ENCODE assay signal across 20 cellular contexts in genomic region chr9:136329636-136330405, GRCh38. TPM values are rescaled to one million over a fixed set of nuclear protein-coding genes. Genes with fewer than 3 reads are reported as not detected.
DNase-seq lines count a peak whose midpoint lies in the region; ATAC-seq, FAIRE-seq and TF ChIP-seq lines count a peak whose summit lies in the region.
"Had no signal": no experiment of that assay in that cellular context is flagged by ENCODE, and none has a peak within 500 bp of the region (broad histone marks: within the 10 kb centered on the region; RNA-seq: fewer than 3 reads in every experiment).

No MANE protein-coding gene starts in this region.

- H3K27me3 ChIP-seq in AG04450 (ENCODE audit: control insufficient read depth, insufficient read depth, low read length) (no peaks in the 10 kb centered on the region), Karpas-422 (ENCODE audit: low read length) (no peaks in the 10 kb centered on the region), H1 (replicated peaks in 1 of 4; ENCODE audit: control insufficient read depth in 3 of 4, extremely low read depth in 1 of 4, insufficient read depth in 3 of 4, low read length in 3 of 4) (no peaks in the 10 kb centered on the region), trophoblast cell (ENCODE audit: insufficient read depth, low read length) (no peaks in the 10 kb centered on the region)
- H3K27me3 ChIP-seq: uterus had no signal

- no peak overlapping the region for H2BK12ac ChIP-seq in H1 (ENCODE audit: low read depth, low read length)
- H2BK12ac ChIP-seq in trophoblast cell (ENCODE audit: low read length): no peak overlapping the region

- no peaks in the 10 kb centered on the region for H3K36me3 Mint-ChIP-seq in neural crest cell (ENCODE audit: low read depth)
- no peaks in the 10 kb centered on the region for H3K36me3 Mint-ChIP-seq in stimulated activated naive B cell treated with anti-CD40 and anti-IgM and Interleukin-4, amounts not matched to agents 10 μg/mL and 1 μg/mL and 100 μg/mL, for 72 hours
- H3K36me3 Mint-ChIP-seq: activated CD8-positive, alpha-beta memory T cell treated with anti-CD3 and anti-CD28 coated beads, Interleukin-2, amount 10 ng/mL, durations not matched to agents 7 days and 5 days had no signal

- H2BK120ac ChIP-seq in H1 (replicated peaks; ENCODE audit: low read depth, low read length) (no peak overlapping the region), trophoblast cell (ENCODE audit: insufficient read depth, low read length, poor library complexity) (no peak overlapping the region)

- DNase-seq in AG04450 (ENCODE audit: low read depth, low spot score) (no peak), Karpas-422 (no peak), H1 (ENCODE audit: low read depth in 1 of 2, low spot score in 2 of 2) (no peak), neural crest cell (ENCODE audit: low read depth, low spot score) (no peak), epidermal melanocyte (ENCODE audit: insufficient read length, low spot score) (no peak), trophoblast cell (no peak)
- DNase-seq in stimulated activated naive B cell treated with anti-CD40 and anti-IgM and Interleukin-4, amounts not matched to agents 10 μg/mL and 1 μg/mL and 100 μg/mL, for 72 hours: no peak
- DNase-seq: activated CD4-positive, CD25-positive, alpha-beta regulatory T cell treated with anti-CD3 and anti-CD28 coated beads, Interleukin-2, amount 50 U/mL, for 72 hours; activated CD8-positive, alpha-beta memory T cell treated with anti-CD3 and anti-CD28 coated beads, Interleukin-2, amount 10 ng/mL, durations not matched to agents 7 days and 5 days; activated gamma-delta T cell; C1 segment of cervical spinal cord; DMS53; NCI-H1092 treated with DMSO at 0.1 percent for 48 hours; NCI-H82; T-helper 2 cell; uterus had no signal

- CTCF ChIA-PET in AG04450 (lab: Charles Lee): interaction anchor here (1.1 kb wide), 1 partner anchor 17 kb away, joined by 5 read pairs; no protein-coding TSS in a partner anchor
- CTCF ChIA-PET in H1 (lab: Charles Lee; ENCODE audit: partially characterized antibody): interaction anchor here (0.8 to 1.9 kb wide), 4 partner anchors 10 to 60 kb away, joined by 3 to 6 read pairs (median 4); partner anchors contain the start of gene DNLZ

- H3K36me3 ChIP-seq in Karpas-422 (ENCODE audit: insufficient read depth, low read length): no peaks in the 10 kb centered on the region
- H3K36me3 ChIP-seq in H1 (ENCODE audit: control insufficient read depth in 2 of 4, insufficient read depth in 4 of 4, low read length in 3 of 4): no peaks in the 10 kb centered on the region
- peaks cover 5 to 12% of the 10 kb centered on the region in 2 experiments for H3K36me3 ChIP-seq in trophoblast cell (ENCODE audit: control insufficient read depth in 1 of 2, insufficient read depth in 2 of 2, low read length in 2 of 2)
- H3K36me3 ChIP-seq: neutrophil, uterus had no signal

- H2BK5ac ChIP-seq in H1 (ENCODE audit: low read depth, low read length): 0 out of 2 replicates have a peak overlapping the region, but pooled peaks have one; percentile 1
- no peak overlapping the region for H2BK5ac ChIP-seq in trophoblast cell (ENCODE audit: low read depth, low read length, poor library complexity)

- H4K91ac ChIP-seq in H1 (replicated peaks; ENCODE audit: insufficient read length, low read length) (no peak overlapping the region), trophoblast cell (ENCODE audit: low read depth, low read length) (no peak overlapping the region)

- ATAC-seq in stimulated activated naive B cell treated with anti-CD40 and anti-IgM and Interleukin-4, amounts not matched to agents 10 μg/mL and 1 μg/mL and 100 μg/mL, for 72 hours (replicated peaks): no peak
- ATAC-seq in HG03159 (IDR thresholded peaks at IDR 0.05; ENCODE audit: unreplicated experiment): no peak
- ATAC-seq: activated CD8-positive, alpha-beta memory T cell treated with anti-CD3 and anti-CD28 coated beads, Interleukin-2, amount 10 ng/mL, durations not matched to agents 7 days and 5 days had no signal

- peaks cover 4% of the 10 kb centered on the region; the same call in 1 of the 2 replicates for H3K23me2 ChIP-seq in H1 (ENCODE audit: low read depth, low read length)

- H3K23ac ChIP-seq in H1 (ENCODE audit: insufficient read length) (no peak overlapping the region), trophoblast cell (ENCODE audit: low read length) (no peak overlapping the region)

- H3K14ac ChIP-seq in H1 (ENCODE audit: insufficient read length) (no peak overlapping the region), trophoblast cell (ENCODE audit: low read length) (no peak overlapping the region)

- FAIRE-seq in H1 (lab: Jason Lieb, UNC): no peak
- FAIRE-seq: GM19239 had no signal

- no peak overlapping the region for H4K12ac ChIP-seq in trophoblast cell (ENCODE audit: low read depth, low read length)

- H2AK5ac ChIP-seq in H1 (ENCODE audit: low read depth, low read length): no peak overlapping the region
- no peak overlapping the region for H2AK5ac ChIP-seq in trophoblast cell (ENCODE audit: low read length)

- H3K4me1 ChIP-seq in Karpas-422 (ENCODE audit: low read length) (peaks cover 60% of the 10 kb centered on the region), H1 (replicated peaks in 1 of 4; ENCODE audit: control insufficient read depth in 3 of 4, insufficient read depth in 4 of 4, low read length in 3 of 4) (peaks cover 0 to 30% (median 20%) of the 10 kb centered on the region in 4 experiments; a peak in 6 of 7 replicates), trophoblast cell (ENCODE audit: control insufficient read depth in 1 of 2, insufficient read depth in 2 of 2, low read length in 2 of 2) (peaks cover 22 to 28% of the 10 kb centered on the region in 2 experiments)

- no peak overlapping the region for H2BK20ac ChIP-seq in H1 (ENCODE audit: low read length)

- H3K79me1 ChIP-seq in H1 (ENCODE audit: low read depth, low read length) (0 out of 2 replicates have a peak, but pooled peaks cover 2% of the 10 kb centered on the region), trophoblast cell (ENCODE audit: low read length) (peaks cover 15% of the 10 kb centered on the region)

- H4K8ac ChIP-seq in H1 (ENCODE audit: extremely low read depth, insufficient read depth, low read length) (no peak overlapping the region; the same call in 1 of the 2 replicates), trophoblast cell (ENCODE audit: low read depth, low read length) (no peak overlapping the region)

- no peak overlapping the region for H4K5ac ChIP-seq in H1 (ENCODE audit: insufficient read length, low read depth, low read length)

- peak overlapping the region; percentile 72; the same call in 1 of the 2 replicates for H3K9ac ChIP-seq in Karpas-422 (ENCODE audit: low read length)
- no peak overlapping the region for H3K9ac ChIP-seq in H1 (replicated peaks in 1 of 4; ENCODE audit: extremely low read depth in 1 of 4, low read depth in 3 of 4, low read length in 3 of 4)
- H3K9ac ChIP-seq in trophoblast cell (ENCODE audit: low read length): no peak overlapping the region

- TF ChIP-seq CTCF in AG04450 (IDR thresholded peaks at IDR 0.05; ENCODE audit: low read depth, low read length): no peak
- no peak for TF ChIP-seq CTCF in H1 (IDR thresholded peaks at IDR 0.05; ENCODE audit: control extremely low read depth in 1 of 3, insufficient read depth in 1 of 3, low read depth in 1 of 3, low read length in 3 of 3)
- no peak for TF ChIP-seq CTCF in neural crest cell (conservative IDR thresholded peaks at IDR 0.05)

- no peak overlapping the region for H3K27ac Mint-ChIP-seq in neural crest cell (ENCODE audit: unreplicated experiment)
- no peak overlapping the region for H3K27ac Mint-ChIP-seq in stimulated activated naive B cell treated with anti-CD40 and anti-IgM and Interleukin-4, amounts not matched to agents 10 μg/mL and 1 μg/mL and 100 μg/mL, for 72 hours
- H3K27ac Mint-ChIP-seq: activated CD8-positive, alpha-beta memory T cell treated with anti-CD3 and anti-CD28 coated beads, Interleukin-2, amount 10 ng/mL, durations not matched to agents 7 days and 5 days had no signal

- POLR2A ChIA-PET in AG04450 (lab: Yijun Ruan, JAX) (interaction anchor here (1.8 kb wide), 1 partner anchor 80 kb away, joined by 4 read pairs; no protein-coding TSS in a partner anchor), H1 (lab: Charles Lee; ENCODE audit: partially characterized antibody) (interaction anchor here (0.8 to 2.8 kb wide), 6 partner anchors 17 to 398 kb away, joined by 4 to 7 read pairs (median 4); partner anchors contain the start of gene DNLZ)

- TF ChIP-seq POLR2A in H1 (IDR thresholded peaks at IDR 0.05; ENCODE audit: control extremely low read depth in 1 of 2, low read depth in 2 of 2, low read length in 2 of 2): no peak

- H3K9me3 ChIP-seq in AG04450 (ENCODE audit: control insufficient read depth, insufficient read depth, low read length) (peaks cover 7% of the 10 kb centered on the region; the same call in 1 of the 2 replicates), Karpas-422 (ENCODE audit: low read length) (no peaks in the 10 kb centered on the region), H1 (ENCODE audit: insufficient read depth in 2 of 2, low read depth in 1 of 2, low read length in 1 of 2) (no peaks in the 10 kb centered on the region), trophoblast cell (ENCODE audit: insufficient read depth, low read depth, low read length) (no peaks in the 10 kb centered on the region)
- H3K9me3 ChIP-seq: neutrophil, uterus had no signal

- peaks cover 3% of the 10 kb centered on the region for H3K27me3 Mint-ChIP-seq in neural crest cell (ENCODE audit: low read depth)
- peaks cover 7 to 20% of the 10 kb centered on the region in 2 donors for H3K27me3 Mint-ChIP-seq in stimulated activated naive B cell treated with anti-CD40 and anti-IgM and Interleukin-4, amounts not matched to agents 10 μg/mL and 1 μg/mL and 100 μg/mL, for 72 hours
- H3K27me3 Mint-ChIP-seq: activated CD8-positive, alpha-beta memory T cell treated with anti-CD3 and anti-CD28 coated beads, Interleukin-2, amount 10 ng/mL, durations not matched to agents 7 days and 5 days had no signal

- no peak overlapping the region for H3K56ac ChIP-seq in H1 (replicated peaks; ENCODE audit: insufficient read length, low read depth, low read length)

- H3K4me3 ChIP-seq in AG04450 (ENCODE audit: low read depth, low read length): peak overlapping the region; percentile 97
- peak overlapping the region; percentile 65; the same call in 1 of the 2 replicates for H3K4me3 ChIP-seq in Karpas-422 (ENCODE audit: low read length)
- no peak overlapping the region for H3K4me3 ChIP-seq in H1 (ENCODE audit: extremely low read depth in 1 of 4, insufficient read depth in 2 of 4, low read depth in 3 of 4, low read length in 4 of 4)
- no peak overlapping the region for H3K4me3 ChIP-seq in trophoblast cell (ENCODE audit: low read depth, low read length)

- TF ChIP-seq EP300 in H1 (IDR thresholded peaks at IDR 0.05; ENCODE audit: borderline replicate concordance in 1 of 2, low read depth in 2 of 2, low read length in 2 of 2): no peak

- 92% methylated on average over 9 of the region's 23 CpGs; no CpG with 5 or more reads in 1 of the 2 experiments for WGBS in H1 (ENCODE audit: extremely low coverage in 1 of 2, insufficient coverage in 1 of 2, insufficient read length in 1 of 2, insufficient replicate concordance in 2 of 2, low coverage in 1 of 2, low lambda C conversion rate in 2 of 2, missing lambda C conversion rate in 1 of 2), 2 experiments
- no CpG with 5 or more reads among the region's 23 CpGs for WGBS in trophoblast cell (ENCODE audit: extremely low coverage, insufficient coverage, insufficient read length)

- H3K4me3 Mint-ChIP-seq in neural crest cell: peak overlapping the region; percentile 94
- no peak overlapping the region for H3K4me3 Mint-ChIP-seq in stimulated activated naive B cell treated with anti-CD40 and anti-IgM and Interleukin-4, amounts not matched to agents 10 μg/mL and 1 μg/mL and 100 μg/mL, for 72 hours
- H3K4me3 Mint-ChIP-seq: activated CD8-positive, alpha-beta memory T cell treated with anti-CD3 and anti-CD28 coated beads, Interleukin-2, amount 10 ng/mL, durations not matched to agents 7 days and 5 days had no signal

- H3K27ac ChIP-seq in AG04450 (ENCODE audit: low read depth, low read length) (no peak overlapping the region), Karpas-422 (ENCODE audit: low read length) (no peak overlapping the region), H1 (ENCODE audit: low read depth, low read length) (no peak overlapping the region), trophoblast cell (ENCODE audit: low read depth, low read length) (no peak overlapping the region)
- H3K27ac ChIP-seq: neutrophil had no signal

- no peak for TF ChIP-seq RAD21 in H1 (IDR thresholded peaks at IDR 0.05 in 1 of 2, conservative IDR thresholded peaks at IDR 0.05 in 1 of 2; ENCODE audit: low read depth in 2 of 2, low read length in 2 of 2)

- no peak overlapping the region for H2BK15ac ChIP-seq in H1 (ENCODE audit: low read length)

- H3K18ac ChIP-seq in H1 (ENCODE audit: extremely low read depth, low read length) (no peak overlapping the region), trophoblast cell (ENCODE audit: low read length) (no peak overlapping the region)

- peaks cover 15% of the 10 kb centered on the region for H3K4me1 Mint-ChIP-seq in neural crest cell
- peaks cover 7 to 28% of the 10 kb centered on the region in 2 donors for H3K4me1 Mint-ChIP-seq in stimulated activated naive B cell treated with anti-CD40 and anti-IgM and Interleukin-4, amounts not matched to agents 10 μg/mL and 1 μg/mL and 100 μg/mL, for 72 hours

- H3K4ac ChIP-seq in H1 (replicated peaks; ENCODE audit: insufficient read length, low read depth, low read length) (no peak overlapping the region), trophoblast cell (ENCODE audit: low read depth, low read length) (no peak overlapping the region)

- H3K9me2 ChIP-seq in Karpas-422 (replicated peaks; ENCODE audit: insufficient read depth, low read length): no peaks in the 10 kb centered on the region

- H4K20me1 ChIP-seq in Karpas-422 (ENCODE audit: insufficient read depth, low read depth, low read length): no peaks in the 10 kb centered on the region; the same call in 1 of the 2 replicates
- peaks cover 0 to 8% of the 10 kb centered on the region in 2 experiments for H4K20me1 ChIP-seq in H1 (replicated peaks in 1 of 2; ENCODE audit: control insufficient read depth in 1 of 2, insufficient read depth in 2 of 2, low read length in 2 of 2)

- H3K4me2 ChIP-seq in Karpas-422 (ENCODE audit: low read depth, low read length, poor library complexity, severe bottlenecking): no peak overlapping the region
- H3K4me2 ChIP-seq in H1 (ENCODE audit: insufficient read depth in 1 of 2, low read depth in 2 of 2, low read length in 2 of 2): no peak overlapping the region
- H3K4me2 ChIP-seq in trophoblast cell (ENCODE audit: low read length): no peak overlapping the region

- no peaks in the 10 kb centered on the region for H3K9me3 Mint-ChIP-seq in neural crest cell
- H3K9me3 Mint-ChIP-seq in stimulated activated naive B cell treated with anti-CD40 and anti-IgM and Interleukin-4, amounts not matched to agents 10 μg/mL and 1 μg/mL and 100 μg/mL, for 72 hours: no peaks in the 10 kb centered on the region

- H2AFZ ChIP-seq in Karpas-422 (ENCODE audit: low read length) (no peak overlapping the region), H1 (ENCODE audit: low read length) (no peak overlapping the region), trophoblast cell (ENCODE audit: insufficient read depth, low read length, poor library complexity) (no peak overlapping the region)

- H3K79me2 ChIP-seq in Karpas-422 (ENCODE audit: low read length) (no peaks in the 10 kb centered on the region), H1 (ENCODE audit: control insufficient read depth in 1 of 2, insufficient read depth in 2 of 2, low read length in 2 of 2) (no peaks in the 10 kb centered on the region), trophoblast cell (ENCODE audit: control insufficient read depth, insufficient read depth, low read length, poor library complexity) (peaks cover 8% of the 10 kb centered on the region)

RNA-seq across cellular contexts. Expression of gene GPSM1, which starts 2.5 kb away (rescaled TPM):
- polyA plus RNA-seq in AG04450 (2011; rRNA removed) (22.5 and 32.8 TPM in 2 replicates), H1 (2011; rRNA removed) (12.8 and 19.8 TPM in 2 replicates)
- 20.8 and 28.2 TPM in 2 replicates for polyA minus RNA-seq in AG04450 (2011; rRNA and poly(A)+ RNA removed)
- total RNA-seq in Karpas-422 (2014; rRNA removed; shearing (Covaris generic); ENCODE audit: low replicate concordance): 11.7 and 38.4 TPM in 2 replicates
- total RNA-seq in H1 (2021; fragmentation: NEBNext Ultra II Directional; extraction: Animal tissue kit (Norgen Biotek cat#: 25700)): 15.7 and 18.0 TPM in 2 replicates
- polyA plus RNA-seq in H1 (2011; cell fraction: cytosol; rRNA removed): 13.8 TPM
- polyA plus RNA-seq in H1 (2011; cell fraction: nucleus; rRNA removed): 39.2 TPM
- 9.3 to 15.2 TPM (median 14.5 TPM) in 4 replicates for polyA plus RNA-seq in H1 (2012, experiment 1 of 2)
- 12.0 TPM for polyA plus RNA-seq in H1 (2012, experiment 2 of 2)
- 14.4 TPM for polyA plus RNA-seq in H1 (2013, experiment 1 of 2)
- 13.9 TPM for polyA plus RNA-seq in H1 (2013, experiment 2 of 2)
- polyA minus RNA-seq in H1 (2011; rRNA and poly(A)+ RNA removed): 3.5 and 4.2 TPM in 2 replicates
- 12.7 TPM for polyA minus RNA-seq in H1 (2011; cell fraction: cytosol; rRNA and poly(A)+ RNA removed)
- 11.2 TPM for polyA minus RNA-seq in H1 (2011; cell fraction: nucleus; rRNA and poly(A)+ RNA removed)
- total RNA-seq in neural crest cell: 50.8 and 56.7 TPM in 2 replicates
- polyA plus RNA-seq in trophoblast cell (2013): 17.8 and 18.5 TPM in 2 replicates

RNA-seq across cellular contexts. Expression of gene CCDC187, which starts 25.9 kb away (rescaled TPM):
- polyA plus RNA-seq in AG04450 (2011; rRNA removed) (not detected in 2 replicates), H1 (2011; rRNA removed) (0.02 TPM in 2 replicates)
- not detected in 2 replicates for polyA minus RNA-seq in AG04450 (2011; rRNA and poly(A)+ RNA removed)
- total RNA-seq in Karpas-422 (2014; rRNA removed; shearing (Covaris generic); ENCODE audit: low replicate concordance): 0.34 and 0.43 TPM in 2 replicates
- not detected in 2 replicates for total RNA-seq in H1 (2021; fragmentation: NEBNext Ultra II Directional; extraction: Animal tissue kit (Norgen Biotek cat#: 25700))
- 0.01 TPM for polyA plus RNA-seq in H1 (2011; cell fraction: cytosol; rRNA removed)
- polyA plus RNA-seq in H1 (2011; cell fraction: nucleus; rRNA removed): 0.07 TPM
- 0.03 TPM in 2 of 4 replicates, not detected in the others for polyA plus RNA-seq in H1 (2012, experiment 1 of 2)
- polyA plus RNA-seq in H1 (2012, experiment 2 of 2): 0.03 TPM
- 0.02 TPM for polyA plus RNA-seq in H1 (2013, experiment 1 of 2)
- polyA plus RNA-seq in H1 (2013, experiment 2 of 2): under 0.01 TPM
- polyA minus RNA-seq in H1 (2011; rRNA and poly(A)+ RNA removed): 0.06 TPM in 1 of 2 replicates, not detected in the other
- polyA minus RNA-seq in H1 (2011; cell fraction: cytosol; rRNA and poly(A)+ RNA removed): not detected
- not detected for polyA minus RNA-seq in H1 (2011; cell fraction: nucleus; rRNA and poly(A)+ RNA removed)
- total RNA-seq in neural crest cell: 0.07 TPM in 1 of 2 replicates, not detected in the other
- 0.04 TPM in 2 replicates for polyA plus RNA-seq in trophoblast cell (2013)
- total RNA-seq: activated CD8-positive, alpha-beta memory T cell treated with anti-CD3 and anti-CD28 coated beads, Interleukin-2, amount 10 ng/mL, durations not matched to agents 7 days and 5 days; RPMI7951 had no signal

RNA-seq across cellular contexts. Expression of gene DNLZ, which starts 33.7 kb away (rescaled TPM):
- 3.7 and 4.7 TPM in 2 replicates for polyA plus RNA-seq in AG04450 (2011; rRNA removed)
- polyA minus RNA-seq in AG04450 (2011; rRNA and poly(A)+ RNA removed): 0.74 and 0.96 TPM in 2 replicates
- total RNA-seq in Karpas-422 (2014; rRNA removed; shearing (Covaris generic); ENCODE audit: low replicate concordance): 40.1 and 104 TPM in 2 replicates
- total RNA-seq in H1 (2021; fragmentation: NEBNext Ultra II Directional; extraction: Animal tissue kit (Norgen Biotek cat#: 25700)): 17.9 and 19.0 TPM in 2 replicates
- polyA plus RNA-seq in H1 (2011; rRNA removed): 11.6 and 13.6 TPM in 2 replicates
- 19.7 TPM for polyA plus RNA-seq in H1 (2011; cell fraction: cytosol; rRNA removed)
- polyA plus RNA-seq in H1 (2011; cell fraction: nucleus; rRNA removed): 13.9 TPM
- polyA plus RNA-seq in H1 (2012, experiment 1 of 2): 6.2 to 15.0 TPM (median 13.2 TPM) in 4 replicates
- 11.1 TPM for polyA plus RNA-seq in H1 (2012, experiment 2 of 2)
- polyA plus RNA-seq in H1 (2013, experiment 1 of 2): 14.6 TPM
- 15.8 TPM for polyA plus RNA-seq in H1 (2013, experiment 2 of 2)
- 0.61 and 1.1 TPM in 2 replicates for polyA minus RNA-seq in H1 (2011; rRNA and poly(A)+ RNA removed)
- 3.7 TPM for polyA minus RNA-seq in H1 (2011; cell fraction: cytosol; rRNA and poly(A)+ RNA removed)
- 10.4 TPM for polyA minus RNA-seq in H1 (2011; cell fraction: nucleus; rRNA and poly(A)+ RNA removed)
- 21.3 and 21.7 TPM in 2 replicates for total RNA-seq in neural crest cell
- polyA plus RNA-seq in trophoblast cell (2013): 8.7 and 10.1 TPM in 2 replicates

RNA-seq across cellular contexts. Expression of gene CARD9, which starts 43.6 kb away (rescaled TPM):
- polyA plus RNA-seq in AG04450 (2011; rRNA removed) (0.63 and 0.93 TPM in 2 replicates), H1 (2011; rRNA removed) (0.13 and 0.15 TPM in 2 replicates)
- 0.51 and 0.87 TPM in 2 replicates for polyA minus RNA-seq in AG04450 (2011; rRNA and poly(A)+ RNA removed)
- 1.3 and 2.9 TPM in 2 replicates for total RNA-seq in Karpas-422 (2014; rRNA removed; shearing (Covaris generic); ENCODE audit: low replicate concordance)
- total RNA-seq in H1 (2021; fragmentation: NEBNext Ultra II Directional; extraction: Animal tissue kit (Norgen Biotek cat#: 25700)): 0.88 and 1.1 TPM in 2 replicates
- 0.26 TPM for polyA plus RNA-seq in H1 (2011; cell fraction: cytosol; rRNA removed)
- 1.7 TPM for polyA plus RNA-seq in H1 (2011; cell fraction: nucleus; rRNA removed)
- polyA plus RNA-seq in H1 (2012, experiment 1 of 2): 0.57 to 0.92 TPM (median 0.67 TPM) in 4 replicates
- polyA plus RNA-seq in H1 (2012, experiment 2 of 2): 0.22 TPM
- 0.10 TPM for polyA plus RNA-seq in H1 (2013, experiment 1 of 2)
- 0.17 TPM for polyA plus RNA-seq in H1 (2013, experiment 2 of 2)
- polyA minus RNA-seq in H1 (2011; rRNA and poly(A)+ RNA removed): 0.07 TPM in 1 of 2 replicates, not detected in the other
- not detected for polyA minus RNA-seq in H1 (2011; cell fraction: cytosol; rRNA and poly(A)+ RNA removed)
- 0.90 TPM for polyA minus RNA-seq in H1 (2011; cell fraction: nucleus; rRNA and poly(A)+ RNA removed)
- 1.3 and 1.4 TPM in 2 replicates for total RNA-seq in neural crest cell
- 0.55 and 0.61 TPM in 2 replicates for polyA plus RNA-seq in trophoblast cell (2013)
- total RNA-seq: RPMI7951 had no signal

Comparison
In these comparisons a context has a peak if more than half of its experiments do, and no peak if none do; other contexts are left out.
1. H3K4me3 ChIP-seq: peak in AG04450 (single experiment) and Karpas-422 (single experiment); none in H1 (0 of 4) and trophoblast cell (single experiment).